23 cellular contexts compared by ENCODE assay signal in the genomic region with DNA sequence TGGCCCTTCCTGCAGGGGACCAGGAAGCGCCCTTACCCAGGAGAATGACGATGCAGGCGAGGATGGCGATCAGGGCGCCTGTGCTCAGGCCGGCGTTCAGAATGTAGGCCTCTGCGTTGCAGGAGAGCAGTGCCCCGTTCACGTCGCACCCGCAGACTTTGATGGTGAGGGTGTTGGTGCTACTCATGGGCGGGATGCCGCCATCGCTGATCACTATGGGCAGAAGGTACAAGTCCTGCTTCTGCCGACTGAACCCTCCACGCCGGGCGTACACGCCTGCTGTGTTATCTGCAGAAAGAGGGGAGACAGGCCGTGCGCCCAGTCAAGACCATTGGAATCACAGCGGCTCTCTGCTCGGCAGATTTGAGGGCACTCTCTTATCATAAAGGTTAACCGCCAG.
DNase-seq lines count a peak whose midpoint lies in the region; ATAC-seq, FAIRE-seq and TF ChIP-seq lines count a peak whose summit lies in the region.
"Had no signal": no experiment of that assay in that cellular context is flagged by ENCODE, and none has a peak within 500 bp of the region (broad histone marks: within the 10 kb centered on the region; RNA-seq: fewer than 3 reads in every experiment).

No MANE protein-coding gene starts in this region.

- peak overlapping the region; percentile 27 for H3K27ac Mint-ChIP-seq in osteocyte (ENCODE audit: unreplicated experiment)
- H3K27ac Mint-ChIP-seq: CD4-positive, CD25-positive, alpha-beta regulatory T cell; IgD-negative memory B cell had no signal

- ATAC-seq in right cardiac atrium (peak in 1 of 2 donors; percentile 34), left cardiac atrium (no peak), aorta (ENCODE audit: low FRiP score) (peak; percentile 46), HG02970 (IDR thresholded peaks at IDR 0.05; ENCODE audit: low FRiP score, unreplicated experiment) (no peak), HG02763 (IDR thresholded peaks at IDR 0.05; ENCODE audit: unreplicated experiment) (no peak)
- ATAC-seq: Panc1 had no signal

- no peak for FAIRE-seq in kidney (lab: Jason Lieb, UNC)
- FAIRE-seq: A204.1 had no signal

- no peak overlapping the region for H3K4me3 ChIP-seq in right cardiac atrium (ENCODE audit: low read length)
- no peak overlapping the region for H3K4me3 ChIP-seq in kidney (ENCODE audit: low read length in 2 of 2)
- no peak overlapping the region for H3K4me3 ChIP-seq in aorta (ENCODE audit: low read length in 2 of 2)
- H3K4me3 ChIP-seq: BLaER1, SK-N-MC had no signal

- peaks cover 61% of the 10 kb centered on the region for H3K36me3 Mint-ChIP-seq in osteocyte (ENCODE audit: unreplicated experiment)
- H3K36me3 Mint-ChIP-seq: CD4-positive, CD25-positive, alpha-beta regulatory T cell had no signal

- H3K27me3 ChIP-seq in right cardiac atrium (ENCODE audit: control insufficient read depth, insufficient read depth) (no peaks in the 10 kb centered on the region), aorta (ENCODE audit: control insufficient read depth in 1 of 2, insufficient read depth in 2 of 2, low read length in 1 of 2) (no peaks in the 10 kb centered on the region)
- H3K27me3 ChIP-seq: BLaER1 had no signal

- DNase-seq in right cardiac atrium (peak; percentile 9 to 37 (median 33)), left cardiac atrium (no peak), kidney (peak; percentile 65), osteocyte (ENCODE audit: extremely low spot score, unreplicated experiment) (peak; percentile 77), aorta (peak in 1 of 2 donors; percentile 63)
- DNase-seq in activated CD8-positive, alpha-beta memory T cell treated with anti-CD3 and anti-CD28 coated beads for 24 hours, result no peak
- DNase-seq: CD4-positive, CD25-positive, alpha-beta regulatory T cell; DMS153; MM.1S; NCI-H1694; NCI-H2029 treated with DMSO at 0.1 percent for 48 hours; NCI-H526 treated with DMSO at 0.1 percent for 48 hours; SIG-M5; SW 1271 had no signal

- H3K9me3 ChIP-seq in right cardiac atrium (ENCODE audit: control insufficient read depth, low read length), result no peaks in the 10 kb centered on the region
- no peaks in the 10 kb centered on the region for H3K9me3 ChIP-seq in kidney (ENCODE audit: control insufficient read depth in 1 of 2, low read length in 2 of 2)
- no peaks in the 10 kb centered on the region for H3K9me3 ChIP-seq in aorta (ENCODE audit: control insufficient read depth, low read length)

- no peak overlapping the region for H3K27ac ChIP-seq in right cardiac atrium (ENCODE audit: low read length)
- H3K27ac ChIP-seq in kidney (ENCODE audit: low read depth in 2 of 2, low read length in 2 of 2), result no peak overlapping the region
- H3K27ac ChIP-seq in aorta (ENCODE audit: low read depth in 1 of 2, low read length in 2 of 2), result no peak overlapping the region
- H3K27ac ChIP-seq: BLaER1, KMS-11, RWPE1, SK-N-MC had no signal

- no peaks in the 10 kb centered on the region for H3K9me3 Mint-ChIP-seq in osteocyte (ENCODE audit: unreplicated experiment)

- H3K4me3 Mint-ChIP-seq in osteocyte (ENCODE audit: unreplicated experiment), result no peak overlapping the region
- H3K4me3 Mint-ChIP-seq: CD4-positive, CD25-positive, alpha-beta regulatory T cell; IgD-negative memory B cell had no signal

- TF ChIP-seq CTCF in kidney (IDR thresholded peaks at IDR 0.05; ENCODE audit: borderline replicate concordance, extremely low read depth, insufficient read depth) (no peak), osteocyte (IDR thresholded peaks at IDR 0.05) (no peak)

- WGBS in right cardiac atrium, result 93% methylated on average over 25 of the region's 25 CpGs
- 98% methylated on average over 25 of the region's 25 CpGs for WGBS in aorta, 2 donors

- no peaks in the 10 kb centered on the region for H3K36me3 ChIP-seq in kidney (ENCODE audit: control insufficient read depth in 1 of 2, insufficient read depth in 2 of 2, low read length in 2 of 2)
- peaks cover 3 to 8% of the 10 kb centered on the region in 2 donors for H3K36me3 ChIP-seq in aorta (ENCODE audit: control insufficient read depth in 1 of 2, insufficient read depth in 2 of 2, low read length in 1 of 2)
- H3K36me3 ChIP-seq: BLaER1 had no signal

- no peak overlapping the region for H3K9ac ChIP-seq in kidney (ENCODE audit: low read length in 2 of 2)
- H3K9ac ChIP-seq: BLaER1, KMS-11 had no signal

- H3K4me1 ChIP-seq in right cardiac atrium (ENCODE audit: control insufficient read depth, insufficient read depth, low read length), result no peaks in the 10 kb centered on the region
- no peaks in the 10 kb centered on the region for H3K4me1 ChIP-seq in kidney (ENCODE audit: control insufficient read depth in 1 of 2, insufficient read depth in 1 of 2, low read depth in 1 of 2, low read length in 2 of 2)
- H3K4me1 ChIP-seq in aorta (ENCODE audit: control insufficient read depth in 1 of 2, insufficient read depth in 2 of 2, low read length in 2 of 2), result no peaks in the 10 kb centered on the region
- H3K4me1 ChIP-seq: BLaER1 had no signal

- H3K4me1 Mint-ChIP-seq in osteocyte (ENCODE audit: unreplicated experiment), result peaks cover 55% of the 10 kb centered on the region
- H3K4me1 Mint-ChIP-seq: CD4-positive, CD25-positive, alpha-beta regulatory T cell; IgD-negative memory B cell had no signal

- H3K27me3 Mint-ChIP-seq in osteocyte (ENCODE audit: unreplicated experiment), result no peaks in the 10 kb centered on the region
- H3K27me3 Mint-ChIP-seq: CD4-positive, CD25-positive, alpha-beta regulatory T cell; IgD-negative memory B cell had no signal

- intact Hi-C loops in right cardiac atrium (cut with DNase I) (no loop called here), left cardiac atrium (cut with DNase I) (no loop called here), kidney (cut with DNase I) (no loop called here), aorta (cut with DNase I) (no loop called here)

Comparison
In these comparisons a context has a peak if more than half of its experiments do, and no peak if none do; other contexts are left out.
1. DNase-seq: peak in right cardiac atrium (3 of 3), kidney (single experiment) and osteocyte (single experiment); none in left cardiac atrium (single experiment) and activated CD8-positive, alpha-beta memory T cell treated with anti-CD3 and anti-CD28 coated beads for 24 hours (single experiment).